In genomic region chr11:10722307-10722706, GRCh38 we compare ENCODE assay signal across 32 cellular contexts. TPM values are rescaled to one million over a fixed set of nuclear protein-coding genes. Genes with fewer than 3 reads are reported as not detected.
"Had no signal": no experiment of that assay in that cellular context is flagged by ENCODE, and none has a peak within 500 bp of the region (broad histone marks: within the 10 kb centered on the region; RNA-seq: fewer than 3 reads in every experiment).

No MANE protein-coding gene starts in this region.

- FAIRE-seq: astrocyte, kidney, pancreas, small intestine had no signal

- H3K4me3 ChIP-seq: pancreas, psoas muscle, sigmoid colon, uterus had no signal

- H3K27ac ChIP-seq: brain microvascular endothelial cell, pancreas, psoas muscle, sigmoid colon, uterus, WERI-Rb-1 had no signal

- H3K9me3 ChIP-seq: pancreas, psoas muscle, sigmoid colon, uterus had no signal

- H3K4me1 ChIP-seq: pancreas, psoas muscle, uterus had no signal

- H3K36me3 ChIP-seq: brain microvascular endothelial cell, pancreas, sigmoid colon, uterus, WERI-Rb-1 had no signal

- H3K27me3 ChIP-seq: brain microvascular endothelial cell, pancreas, sigmoid colon, uterus had no signal

- ATAC-seq: activated CD4-positive, CD25-positive, alpha-beta regulatory T cell treated with anti-CD3 and anti-CD28 coated beads, Interleukin-2, amount 50 U/mL, for 24 hours; esophagus mucosa; left colon; naive thymus-derived CD8-positive, alpha-beta T cell; pancreas; psoas muscle; stimulated activated memory B cell treated with anti-CD40 and anti-IgM and Interleukin-4, amounts not matched to agents 10 μg/mL and 1 μg/mL and 100 μg/mL, for 72 hours; stimulated activated naive CD8-positive, alpha-beta T cell treated with anti-CD3 and anti-CD28 coated beads, Interleukin-15, amount 100 ng/mL, for 72 hours had no signal

- DNase-seq: activated CD4-positive, alpha-beta T cell treated with anti-CD3 and anti-CD28 coated beads for 48 hours; activated CD4-positive, alpha-beta T cell treated with anti-CD3 and anti-CD28 coated beads, Interleukin-2, amount 50 U/mL, for 48 hours; activated CD8-positive, alpha-beta memory T cell treated with anti-CD3 and anti-CD28 coated beads for 24 hours; activated effector memory CD4-positive, alpha-beta T cell treated with anti-CD3 and anti-CD28 coated beads, Interleukin-2, amount 50 U/mL, for 16 hours; activated naive CD4-positive, alpha-beta T cell treated with anti-CD3 and anti-CD28 coated beads for 36 hours; activated naive CD8-positive, alpha-beta T cell treated with anti-CD3 and anti-CD28 coated beads, Interleukin-2, amount 10 ng/mL, durations not matched to agents 7 days and 5 days; brain microvascular endothelial cell; caudate nucleus; cortex of kidney; endodermal cell; foreskin fibroblast; head of caudate nucleus; hippocampal formation; kidney; left colon; naive thymus-derived CD8-positive, alpha-beta T cell; nucleus accumbens; pancreas; psoas muscle; sigmoid colon; small intestine; stimulated activated CD4-positive, alpha-beta T cell treated with anti-CD3 and anti-CD28 coated beads, Interleukin-1b, Interleukin-23, amount 100 ng/mL, for 48 hours; stimulated activated CD4-positive, alpha-beta T cell treated with anti-CD3 and anti-CD28 coated beads, Interleukin-4, amount 100 ng/mL, for 4 hours; stimulated activated CD8-positive, alpha-beta memory T cell treated with anti-CD3 and anti-CD28 coated beads, Interleukin-4, amount 100 ng/mL, for 48 hours; stimulated activated naive CD8-positive, alpha-beta T cell treated with anti-CD3 and anti-CD28 coated beads, Interleukin-15, amount 100 ng/mL, for 72 hours; substantia nigra; uterus; WERI-Rb-1 had no signal

RNA-seq across cellular contexts. Expression of gene IRAG1, which starts 28.8 kb away (rescaled TPM):
- total RNA-seq: activated naive CD4-positive, alpha-beta T cell treated with anti-CD3 and anti-CD28 coated beads for 36 hours; activated naive CD8-positive, alpha-beta T cell treated with anti-CD3 and anti-CD28 coated beads, Interleukin-2, amount 10 ng/mL, durations not matched to agents 7 days and 5 days; naive thymus-derived CD8-positive, alpha-beta T cell had no signal
- polyA plus RNA-seq: naive thymus-derived CD8-positive, alpha-beta T cell had no signal
